10 cellular contexts compared by ENCODE assay signal in the genomic region with DNA sequence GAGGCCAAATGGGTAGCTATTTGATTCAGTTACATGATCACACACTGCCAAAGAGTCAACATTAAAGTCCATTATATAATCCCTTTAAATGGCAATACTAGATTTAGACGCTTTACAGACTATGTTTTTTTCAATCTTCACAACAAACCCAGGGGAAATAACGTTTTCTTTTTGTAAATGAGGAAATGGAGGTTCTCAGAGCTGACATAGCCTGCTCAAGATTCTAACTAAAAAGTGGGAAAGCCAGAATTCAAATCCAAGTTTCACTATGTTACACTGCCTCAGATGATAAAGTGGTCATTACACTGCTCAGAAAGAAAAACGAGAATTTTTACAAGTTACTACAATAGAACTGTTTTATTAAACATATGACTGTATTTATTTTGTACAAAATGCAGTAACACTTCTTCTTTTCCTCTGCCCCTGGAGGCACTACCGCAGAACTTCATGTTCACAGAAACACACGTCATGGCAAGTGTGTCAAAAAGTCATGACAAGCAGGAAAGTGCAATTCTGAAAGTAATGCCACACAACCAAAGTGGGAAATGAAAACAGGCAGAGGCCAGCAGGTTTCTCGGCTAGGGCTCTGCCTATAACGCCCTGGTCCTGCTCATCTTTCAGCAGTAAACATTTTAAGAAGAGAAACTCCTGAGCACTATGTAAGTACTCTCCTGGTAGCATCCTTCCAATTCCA. TPM values are rescaled to one million over a fixed set of nuclear protein-coding genes. Genes with fewer than 3 reads are reported as not detected.
DNase-seq lines count a peak whose midpoint lies in the region; ATAC-seq and TF ChIP-seq lines count a peak whose summit lies in the region.
"Had no signal": no experiment of that assay in that cellular context is flagged by ENCODE, and none has a peak within 500 bp of the region (broad histone marks: within the 10 kb centered on the region; RNA-seq: fewer than 3 reads in every experiment).

No MANE protein-coding gene starts in this region.

- TF ChIP-seq POLR2A in Raji (IDR thresholded peaks at IDR 0.05; ENCODE audit: insufficient read depth, low read depth, low read length) = 0 out of 2 replicates have a peak, but pooled peaks have one; percentile 17

- H3K4me3 ChIP-seq in PC-9 = no peak overlapping the region
- H3K4me3 ChIP-seq in brain microvascular endothelial cell (ENCODE audit: low read depth, low read length) = no peak overlapping the region
- H3K4me3 ChIP-seq: body of pancreas had no signal

- H3K79me2 ChIP-seq in PC-9 (ENCODE audit: low read depth) = no peaks in the 10 kb centered on the region

- H2AFZ ChIP-seq in PC-9 = no peak overlapping the region

- no peaks in the 10 kb centered on the region for H3K9me3 ChIP-seq in PC-9 (ENCODE audit: insufficient read depth, low read depth)
- H3K9me3 ChIP-seq: body of pancreas had no signal

- intact Hi-C loops in left cardiac atrium (cut with DNase I) (no loop called here), PC-9 (cut with micrococcal nuclease; ENCODE audit: unreplicated experiment) (no loop called here)

- no peaks in the 10 kb centered on the region for H3F3A ChIP-seq in PC-9 (ENCODE audit: insufficient read depth, low read depth)

- in situ Hi-C loops in brain microvascular endothelial cell (cut with HindIII; ENCODE audit: low pct_ligation_motif_present, low sequenced_read_pairs) = no loop called here

- peak; percentile 53 for DNase-seq in stimulated activated CD4-positive, alpha-beta T cell treated with anti-CD3 and anti-CD28 coated beads, Interleukin-1b, Interleukin-23, amount 100 ng/mL, for 48 hours
- no peak for DNase-seq in stimulated activated CD4-positive, alpha-beta T cell treated with anti-CD3 and anti-CD28 coated beads, Interleukin-4, amount 100 ng/mL, for 1 hour
- no peak for DNase-seq in left cardiac atrium
- no peak for DNase-seq in PC-9
- no peak for DNase-seq in NCI-H187 treated with DMSO at 0.1 percent for 48 hours (lab: John Stamatoyannopoulos, UW)
- DNase-seq in brain microvascular endothelial cell = no peak

- no peak overlapping the region for H3K27ac ChIP-seq in PC-9
- H3K27ac ChIP-seq in brain microvascular endothelial cell = no peak overlapping the region
- H3K27ac ChIP-seq: C4-2B had no signal

- H3K4me2 ChIP-seq in PC-9 = no peak overlapping the region

- CTCF ChIA-PET in PC-9 (lab: Charles Lee) = no interaction called here

- POLR2A ChIA-PET in PC-9 (lab: Charles Lee; ENCODE audit: unreplicated experiment) = interaction anchor here (0.6 kb wide), 1 partner anchor 42 kb away, joined by 3 read pairs; no protein-coding TSS in a partner anchor

- H3K4me1 ChIP-seq in PC-9 (replicated peaks; ENCODE audit: insufficient read depth) = no peaks in the 10 kb centered on the region
- H3K4me1 ChIP-seq: body of pancreas had no signal

- ATAC-seq in left cardiac atrium (peak; percentile 8 to 52), HG03108 (IDR thresholded peaks at IDR 0.05; ENCODE audit: unreplicated experiment) (no peak)
- ATAC-seq: body of pancreas had no signal

- no peaks in the 10 kb centered on the region for H3K9me2 ChIP-seq in PC-9 (ENCODE audit: insufficient read depth)

- H3K36me3 ChIP-seq in PC-9 (ENCODE audit: low read depth) = no peaks in the 10 kb centered on the region
- H3K36me3 ChIP-seq in brain microvascular endothelial cell (replicated peaks) = peaks cover 41% of the 10 kb centered on the region

- TF ChIP-seq CTCF in PC-9 (conservative IDR thresholded peaks at IDR 0.05) (no peak), brain microvascular endothelial cell (IDR thresholded peaks at IDR 0.05; ENCODE audit: low read depth, low read length, missing control alignments) (no peak)

- H4K20me1 ChIP-seq in PC-9 (ENCODE audit: insufficient read depth) = no peaks in the 10 kb centered on the region

- H3K27me3 ChIP-seq in PC-9 (ENCODE audit: insufficient read depth, low read depth) = no peaks in the 10 kb centered on the region
- no peaks in the 10 kb centered on the region for H3K27me3 ChIP-seq in brain microvascular endothelial cell (replicated peaks)
- H3K27me3 ChIP-seq: body of pancreas had no signal

- no TSS peak for BruUV-seq in PC-9 (replicated peaks; lab: Mats Ljungman, UMichigan)

RNA-seq across cellular contexts. Expression of a gene that starts 19.0 kb away (rescaled TPM):
- total RNA-seq in left cardiac atrium (10 to 100 TPM; 12.0 to 15.6 TPM), PC-9 (2021) (3.1 and 10.7 TPM in 2 replicates)

RNA-seq across cellular contexts. Expression of a gene that starts 23.0 kb away (rescaled TPM):
- total RNA-seq in left cardiac atrium (10 to 100 TPM; 25.2 to 29.9 TPM), PC-9 (2021) (21.1 and 29.1 TPM in 2 replicates)

RNA-seq across cellular contexts. Expression of a gene that starts 43.5 kb away (rescaled TPM):
- total RNA-seq in left cardiac atrium = under 1 TPM; 0.29 to 0.73 TPM
- total RNA-seq in PC-9 (2021) = 26.5 and 29.2 TPM in 2 replicates

Comparison
In these comparisons a context has a peak if more than half of its experiments do, and no peak if none do; other contexts are left out.
1. RNA of a gene that starts 43.5 kb away (total RNA-seq): 26.5 to 29.2 TPM in PC-9; 0.29 to 0.73 TPM in left cardiac atrium; every median in the first group is over 10 times any median in the second.